Comparison of ENCODE assay signal across 1 cellular context in the genomic region with DNA sequence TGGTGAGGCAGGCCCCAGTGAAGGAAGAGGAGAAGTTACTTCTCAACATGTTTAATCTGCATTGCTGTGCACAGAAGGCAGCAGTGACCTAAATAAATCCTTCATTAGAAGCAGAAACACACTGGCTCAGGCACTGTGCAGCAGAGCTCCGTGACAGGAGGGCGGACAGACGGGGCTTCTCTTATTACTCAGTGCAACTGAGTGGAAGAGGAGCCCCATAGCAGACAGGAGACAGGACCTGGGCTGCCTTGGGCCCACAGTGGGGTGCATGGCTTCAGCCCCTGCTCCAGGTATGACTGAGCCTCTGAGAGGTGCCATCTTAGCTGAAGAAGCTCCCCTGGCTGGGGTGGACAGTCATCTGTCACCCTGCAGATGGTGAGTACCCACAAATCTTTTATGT.
TF ChIP-seq lines count a peak whose summit lies in the region.

No MANE protein-coding gene starts in this region.

TF ChIP-seq in GM12878, 131 proteins besides CTCF, POLR2A, EP300 and RAD21 (continued from another document):
- TF ChIP-seq CUX1 (IDR thresholded peaks at IDR 0.05; ENCODE audit: insufficient replicate concordance, low read depth, low read length) (no peak), SREBF1 (IDR thresholded peaks at IDR 0.05; ENCODE audit: low read length) (no peak)
